ENCODE assay signal across 8 cellular contexts in genomic region chr11:1832181-1832988, GRCh38. TPM values are rescaled to one million over a fixed set of nuclear protein-coding genes. Genes with fewer than 3 reads are reported as not detected.
DNase-seq lines count a peak whose midpoint lies in the region; FAIRE-seq and TF ChIP-seq lines count a peak whose summit lies in the region.

No MANE protein-coding gene starts in this region.

- FAIRE-seq in GM12892 (lab: Jason Lieb, UNC), result peak; percentile 84

- no peak for TF ChIP-seq POLR2A in GM12892 (IDR thresholded peaks at IDR 0.05; ENCODE audit: low read depth, low read length)

- peak; percentile 97 for DNase-seq in 8988T
- DNase-seq in GM12892 (ENCODE audit: insufficient read length), result peak; percentile 91
- DNase-seq in T follicular helper cell (ENCODE audit: low read depth), result peak; percentile 51
- DNase-seq in amygdala (lab: John Stamatoyannopoulos, UW), result peak in 31 of 56 donors; percentile 16 to 80 (median 50)
- DNase-seq in hypothalamus (lab: John Stamatoyannopoulos, UW), result peak in 38 of 51 donors; percentile 10 to 91 (median 48)
- peak; percentile 74 for DNase-seq in stimulated activated CD4-positive, alpha-beta T cell treated with anti-CD3 and anti-CD28 coated beads, Interleukin-12 subunit alpha, Interleukin-12 subunit beta, amount 100 ng/mL, for 4 hours
- DNase-seq in NCI-H2107 (lab: John Stamatoyannopoulos, UW), result no peak
- DNase-seq in NCI-H446 treated with DMSO at 0.1 percent for 48 hours (lab: John Stamatoyannopoulos, UW), result no peak

RNA-seq across cellular contexts. Expression of gene SYT8, which starts 2.4 kb away (rescaled TPM):
- polyA plus RNA-seq in GM12892 (2012; ENCODE audit: missing spikeins), result 0.38 TPM

RNA-seq across cellular contexts. Expression of gene TNNI2, which starts 6.4 kb away (rescaled TPM):
- 0.76 TPM for polyA plus RNA-seq in GM12892 (2012; ENCODE audit: missing spikeins)

RNA-seq across cellular contexts. Expression of gene LSP1, which starts 20.5 kb away (rescaled TPM):
- polyA plus RNA-seq in GM12892 (2012; ENCODE audit: missing spikeins), result 302 TPM

RNA-seq across cellular contexts. Expression of gene PRR33, which starts 59.3 kb away (rescaled TPM):
- polyA plus RNA-seq in GM12892 (2012; ENCODE audit: missing spikeins), result 2.0 TPM

Comparison
In these comparisons a context has a peak if more than half of its experiments do, and no peak if none do; other contexts are left out.
1. DNase-seq: peak in 8988T (single experiment), GM12892 (single experiment), T follicular helper cell (single experiment), amygdala (31 of 56), hypothalamus (38 of 51) and stimulated activated CD4-positive, alpha-beta T cell treated with anti-CD3 and anti-CD28 coated beads, Interleukin-12 subunit alpha, Interleukin-12 subunit beta, amount 100 ng/mL, for 4 hours (single experiment); none in NCI-H2107 (single experiment) and NCI-H446 treated with DMSO at 0.1 percent for 48 hours (single experiment).